Comparison of ENCODE assay signal across 18 cellular contexts in genomic region chr2:160298960-160299359, GRCh38.
DNase-seq lines count a peak whose midpoint lies in the region; ATAC-seq and TF ChIP-seq lines count a peak whose summit lies in the region.
"Had no signal": no experiment of that assay in that cellular context is flagged by ENCODE, and none has a peak within 500 bp of the region (broad histone marks: within the 10 kb centered on the region; RNA-seq: fewer than 3 reads in every experiment).

No MANE protein-coding gene starts in this region.

- H3K9me3 Mint-ChIP-seq in CD4-positive, alpha-beta T cell = no peaks in the 10 kb centered on the region
- H3K9me3 Mint-ChIP-seq in IgD-negative memory B cell (no peaks in the 10 kb centered on the region), chondrocyte (ENCODE audit: low read depth) (no peaks in the 10 kb centered on the region)
- H3K9me3 Mint-ChIP-seq: activated CD4-positive, alpha-beta T cell treated with anti-CD3 and anti-CD28 coated beads, Interleukin-2, amount 10 ng/mL, durations not matched to agents 24 days and 14 days; neural crest cell had no signal

- H3K4me3 ChIP-seq in neutrophil (ENCODE audit: low read depth in 1 of 2, low read length in 1 of 2) = no peak overlapping the region

- H3K4me1 ChIP-seq in neutrophil (ENCODE audit: control insufficient read depth in 1 of 2, insufficient read depth in 1 of 2, low read depth in 1 of 2, low read length in 1 of 2) = peaks cover 8 to 13% of the 10 kb centered on the region in 2 experiments

- no peak for DNase-seq in CD4-positive, alpha-beta T cell
- no peak for DNase-seq in chondrocyte (ENCODE audit: low spot score)
- DNase-seq in RPMI8226 = no peak
- DNase-seq in central memory CD4-positive, alpha-beta T cell = no peak
- DNase-seq: activated CD4-positive, alpha-beta T cell treated with anti-CD3 and anti-CD28 coated beads, Interleukin-2, amount 10 ng/mL, durations not matched to agents 24 days and 14 days; activated gamma-delta T cell treated with Interleukin-2 at 50 U/mL for 16 hours; AML-193; cortex of kidney; DND-41; foreskin melanocyte; kidney glomerular epithelial cell; retina had no signal

- H3K36me3 ChIP-seq in neutrophil = peaks cover 72% of the 10 kb centered on the region

- intact Hi-C loops in CD4-positive, alpha-beta T cell (cut with DNase I, micrococcal nuclease) = no loop called here

- no peak overlapping the region for H3K4me3 Mint-ChIP-seq in CD4-positive, alpha-beta T cell
- H3K4me3 Mint-ChIP-seq in IgD-negative memory B cell = no peak overlapping the region
- no peak overlapping the region for H3K4me3 Mint-ChIP-seq in chondrocyte (ENCODE audit: unreplicated experiment)
- H3K4me3 Mint-ChIP-seq: activated CD4-positive, alpha-beta T cell treated with anti-CD3 and anti-CD28 coated beads, Interleukin-2, amount 10 ng/mL, durations not matched to agents 24 days and 14 days; neural crest cell had no signal

- H3K4me1 Mint-ChIP-seq in CD4-positive, alpha-beta T cell (ENCODE audit: low read depth) = peaks cover 69% of the 10 kb centered on the region
- H3K4me1 Mint-ChIP-seq in IgD-negative memory B cell (peaks cover 0 to 2% (median 1%) of the 10 kb centered on the region in 3 donors), chondrocyte (ENCODE audit: low read depth) (peaks cover 78% of the 10 kb centered on the region)

- no peaks in the 10 kb centered on the region for H3K27me3 Mint-ChIP-seq in CD4-positive, alpha-beta T cell
- H3K27me3 Mint-ChIP-seq in IgD-negative memory B cell (no peaks in the 10 kb centered on the region), chondrocyte (ENCODE audit: low read depth) (no peaks in the 10 kb centered on the region)
- H3K27me3 Mint-ChIP-seq: activated CD4-positive, alpha-beta T cell treated with anti-CD3 and anti-CD28 coated beads, Interleukin-2, amount 10 ng/mL, durations not matched to agents 24 days and 14 days had no signal

- POLR2A ChIA-PET in CD4-positive, alpha-beta T cell (lab: Charles Lee) = no interaction called here

- TF ChIP-seq CTCF in CD4-positive, alpha-beta T cell (IDR thresholded peaks at IDR 0.05) = no peak
- no peak for TF ChIP-seq CTCF in chondrocyte (IDR thresholded peaks at IDR 0.05)
- TF ChIP-seq CTCF in neutrophil (IDR thresholded peaks at IDR 0.05) = no peak

- H3K27me3 ChIP-seq in CD4-positive, alpha-beta T cell (ENCODE audit: control insufficient read depth, insufficient read depth, low read length) = no peaks in the 10 kb centered on the region
- H3K27me3 ChIP-seq in neutrophil = no peaks in the 10 kb centered on the region

- H3K36me3 Mint-ChIP-seq in CD4-positive, alpha-beta T cell (ENCODE audit: low read depth) = peaks cover 95% of the 10 kb centered on the region
- H3K36me3 Mint-ChIP-seq in IgD-negative memory B cell (peaks cover 12% of the 10 kb centered on the region), chondrocyte (ENCODE audit: low read depth) (peaks cover 63% of the 10 kb centered on the region)

- CTCF ChIA-PET in CD4-positive, alpha-beta T cell (lab: Charles Lee) = no interaction called here

- H3K27ac Mint-ChIP-seq in CD4-positive, alpha-beta T cell = peak overlapping the region; percentile 48
- H3K27ac Mint-ChIP-seq in IgD-negative memory B cell (peak overlapping the region in 2 of 3 donors; percentile 1 to 6), chondrocyte (ENCODE audit: unreplicated experiment) (peak overlapping the region; percentile 52)

- no peaks in the 10 kb centered on the region for H3K9me3 ChIP-seq in CD4-positive, alpha-beta T cell (ENCODE audit: control insufficient read depth, low read length)
- no peaks in the 10 kb centered on the region for H3K9me3 ChIP-seq in neutrophil

- H3K27ac ChIP-seq in CD4-positive, alpha-beta T cell (ENCODE audit: low read depth, low read length) = no peak overlapping the region
- H3K27ac ChIP-seq in neutrophil = peak overlapping the region; percentile 11
- H3K27ac ChIP-seq: HL-60 had no signal

- no peak for ATAC-seq in CD4-positive, alpha-beta T cell (ENCODE audit: poor library complexity)
- ATAC-seq in HG03457 (IDR thresholded peaks at IDR 0.05; ENCODE audit: unreplicated experiment) = no peak
- ATAC-seq: Panc1 had no signal
